21 cellular contexts compared by ENCODE assay signal in the genomic region with DNA sequence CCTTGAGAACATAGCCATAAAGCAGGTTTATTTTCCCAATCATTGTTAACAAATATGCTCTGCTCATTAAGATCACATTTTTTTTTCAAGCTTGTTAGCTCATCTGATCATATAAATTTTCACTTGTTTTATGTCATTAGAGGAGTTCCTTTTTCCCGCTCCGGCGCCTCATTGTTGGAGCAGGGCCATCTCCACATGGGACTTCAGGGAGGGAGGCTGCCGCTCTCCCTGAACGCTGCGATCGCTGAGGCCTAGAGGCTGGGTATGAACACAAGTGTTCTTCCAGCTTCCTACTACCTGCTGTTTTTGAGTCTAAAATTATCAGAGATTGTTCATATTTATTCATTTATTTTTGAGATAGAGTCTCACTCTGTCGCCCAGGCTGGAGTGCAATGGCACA.
"Had no signal": no experiment of that assay in that cellular context is flagged by ENCODE, and none has a peak within 500 bp of the region (broad histone marks: within the 10 kb centered on the region; RNA-seq: fewer than 3 reads in every experiment).

No MANE protein-coding gene starts in this region.

- H3K27ac Mint-ChIP-seq: IgD-negative memory B cell, T-cell had no signal

- H3K36me3 Mint-ChIP-seq: T-cell had no signal

- H3K27me3 Mint-ChIP-seq: IgD-negative memory B cell, T-cell had no signal

- H3K4me1 Mint-ChIP-seq: IgD-negative memory B cell, T-cell had no signal

- H3K4me3 Mint-ChIP-seq: IgD-negative memory B cell, T-cell had no signal

- DNase-seq: Kasumi-1, MM.1S, NCI-H1092 treated with DMSO at 0.1 percent for 48 hours, NCI-H1436, NCI-H187, NCI-H2029, NCI-H2107, NCI-H2227 treated with DMSO at 0.1 percent for 48 hours, NCI-H524, NCI-H82, PC-3, SHP77, SK-N-SH, SW 1271, T-cell had no signal

- H3K27ac ChIP-seq: HL-60, KMS-11, RWPE1 had no signal

- ATAC-seq: K562, Panc1, PC-3, T-cell had no signal
